15 cellular contexts compared by ENCODE assay signal in the genomic region with DNA sequence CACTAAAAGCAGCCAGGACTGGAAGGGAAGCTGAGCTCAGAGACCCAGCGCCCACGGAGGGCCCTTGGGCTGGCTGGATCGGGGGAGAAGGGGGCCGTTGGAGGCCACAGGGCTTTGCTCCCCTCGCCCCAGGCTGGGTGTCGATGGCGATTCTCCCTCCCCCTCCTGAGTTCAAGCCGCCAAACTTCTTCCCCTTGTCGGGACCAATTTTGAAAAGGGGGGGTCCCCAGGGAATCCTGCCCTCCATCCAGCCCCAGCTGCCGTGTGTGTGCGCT.
A peak's percentile ranks its signal among the peaks of the same experiment; 100 is the strongest.
DNase-seq lines count a peak whose midpoint lies in the region; ATAC-seq, FAIRE-seq and TF ChIP-seq lines count a peak whose summit lies in the region.
"Had no signal": no experiment of that assay in that cellular context is flagged by ENCODE, and none has a peak within 500 bp of the region (broad histone marks: within the 10 kb centered on the region; RNA-seq: fewer than 3 reads in every experiment).

No MANE protein-coding gene starts in this region.

- no peak for ATAC-seq in activated naive CD8-positive, alpha-beta T cell treated with anti-CD3 and anti-CD28 coated beads, Interleukin-2, amount 10 ng/mL, durations not matched to agents 7 days and 5 days (ENCODE audit: low read depth)
- no peak for ATAC-seq in activated naive CD8-positive, alpha-beta T cell treated with anti-CD3 and anti-CD28 coated beads, Interleukin-2, amount 50 U/mL, for 24 hours
- ATAC-seq in GM12878 (no peak), GM18870 (IDR thresholded peaks at IDR 0.05; ENCODE audit: unreplicated experiment) (no peak)
- no peak for ATAC-seq in activated naive CD4-positive, alpha-beta T cell treated with anti-CD3 and anti-CD28 coated beads, Interleukin-2, amount 50 U/mL, for 72 hours

- TF ChIP-seq POLR2A in GM12878 (IDR thresholded peaks at IDR 0.05; ENCODE audit: low read depth, low read length), result no peak

- H4K8ac ChIP-seq in mesenchymal stem cell (ENCODE audit: low read length), result peak overlapping the region; percentile 31

- H3K4ac ChIP-seq in mesenchymal stem cell (ENCODE audit: low read depth in 1 of 2, low read length in 2 of 2), result no peak overlapping the region

- TF ChIP-seq CTCF in GM12878 (IDR thresholded peaks at IDR 0.05 in 2 of 3, conservative IDR thresholded peaks at IDR 0.05 in 1 of 3; ENCODE audit: control insufficient read depth in 2 of 3, extremely low read depth in 1 of 3, insufficient read depth in 1 of 3, low read depth in 3 of 3, low read length in 3 of 3) (no peak), type B pancreatic cell (conservative IDR thresholded peaks at IDR 0.05) (no peak)

- peak overlapping the region; percentile 32 for H3K4me3 Mint-ChIP-seq in activated naive CD8-positive, alpha-beta T cell treated with anti-CD3 and anti-CD28 coated beads, Interleukin-2, amount 10 ng/mL, durations not matched to agents 7 days and 5 days
- no peak overlapping the region for H3K4me3 Mint-ChIP-seq in activated naive CD8-positive, alpha-beta T cell treated with anti-CD3 and anti-CD28 coated beads, Interleukin-2, amount 50 U/mL, for 24 hours
- peak overlapping the region; percentile 52 for H3K4me3 Mint-ChIP-seq in type B pancreatic cell

- H3K27ac ChIP-seq in GM12878 (ENCODE audit: control insufficient read depth, insufficient read depth) (no peak overlapping the region), mesenchymal stem cell (ENCODE audit: low read length, poor library complexity, severe bottlenecking) (no peak overlapping the region)
- H3K27ac ChIP-seq: SJSA1 had no signal

- peaks cover 2% of the 10 kb centered on the region for H3K4me1 Mint-ChIP-seq in activated naive CD8-positive, alpha-beta T cell treated with anti-CD3 and anti-CD28 coated beads, Interleukin-2, amount 10 ng/mL, durations not matched to agents 7 days and 5 days
- peaks cover 3% of the 10 kb centered on the region for H3K4me1 Mint-ChIP-seq in activated naive CD8-positive, alpha-beta T cell treated with anti-CD3 and anti-CD28 coated beads, Interleukin-2, amount 50 U/mL, for 24 hours
- no peaks in the 10 kb centered on the region for H3K4me1 Mint-ChIP-seq in type B pancreatic cell (ENCODE audit: unreplicated experiment)

- no peak overlapping the region for H2BK15ac ChIP-seq in mesenchymal stem cell (ENCODE audit: low read depth, poor library complexity, severe bottlenecking)

- DNase-seq in activated naive CD8-positive, alpha-beta T cell treated with anti-CD3 and anti-CD28 coated beads, Interleukin-2, amount 10 ng/mL, durations not matched to agents 7 days and 5 days, result no peak
- DNase-seq in activated naive CD8-positive, alpha-beta T cell treated with anti-CD3 and anti-CD28 coated beads, Interleukin-2, amount 50 U/mL, for 24 hours, result no peak
- DNase-seq in GM12878 (ENCODE audit: low read depth, low spot score), result no peak
- no peak for DNase-seq in mesenchymal stem cell
- DNase-seq in type B pancreatic cell (ENCODE audit: extremely low spot score, unreplicated experiment), result no peak
- DNase-seq in stimulated activated CD4-positive, alpha-beta T cell treated with anti-CD3 and anti-CD28 coated beads, Interleukin-1b, Interleukin-23, amount 100 ng/mL, for 48 hours, result no peak
- DNase-seq in activated naive CD4-positive, alpha-beta T cell treated with anti-CD3 and anti-CD28 coated beads, Interleukin-2, amount 50 U/mL, for 72 hours (ENCODE audit: low spot score in 2 of 2), result no peak
- DNase-seq: activated CD8-positive, alpha-beta memory T cell treated with anti-CD3 and anti-CD28 coated beads for 24 hours; NCI-H1092 treated with DMSO at 0.1 percent for 48 hours; NCI-H2171 treated with DMSO at 0.1 percent for 48 hours; NK-92 treated with Interleukin-12 subunit alpha and Interleukin-12 subunit beta, amount 100 ng/mL, for 24 hours; stimulated activated CD8-positive, alpha-beta memory T cell treated with anti-CD3 and anti-CD28 coated beads, Interleukin-4, amount 100 ng/mL, for 48 hours had no signal

- no peak overlapping the region for H3K14ac ChIP-seq in mesenchymal stem cell (ENCODE audit: low read length in 2 of 2)

- no peaks in the 10 kb centered on the region for H3K79me2 ChIP-seq in GM12878 (ENCODE audit: control insufficient read depth, insufficient read depth, low read length)

- H3K23ac ChIP-seq in mesenchymal stem cell (ENCODE audit: low read length in 2 of 2), result no peak overlapping the region

- peak overlapping the region; percentile 48 for H2AFZ ChIP-seq in GM12878 (ENCODE audit: control insufficient read depth, low read depth, low read length)
- H2AFZ ChIP-seq in mesenchymal stem cell (ENCODE audit: low read depth, low read length), result peak overlapping the region; percentile 46

- no peaks in the 10 kb centered on the region for H3K79me1 ChIP-seq in mesenchymal stem cell (replicated peaks; ENCODE audit: low read length, poor library complexity, severe bottlenecking)

- H3K18ac ChIP-seq in mesenchymal stem cell (ENCODE audit: low read depth in 1 of 2, low read length in 2 of 2), result no peak overlapping the region

- no peak overlapping the region for H2BK120ac ChIP-seq in mesenchymal stem cell (ENCODE audit: low read depth, low read length)

- no peaks in the 10 kb centered on the region for H3K9me3 Mint-ChIP-seq in activated naive CD8-positive, alpha-beta T cell treated with anti-CD3 and anti-CD28 coated beads, Interleukin-2, amount 10 ng/mL, durations not matched to agents 7 days and 5 days
- no peaks in the 10 kb centered on the region for H3K9me3 Mint-ChIP-seq in activated naive CD8-positive, alpha-beta T cell treated with anti-CD3 and anti-CD28 coated beads, Interleukin-2, amount 50 U/mL, for 24 hours
- no peaks in the 10 kb centered on the region for H3K9me3 Mint-ChIP-seq in type B pancreatic cell
- H3K9me3 Mint-ChIP-seq in activated naive CD4-positive, alpha-beta T cell treated with anti-CD3 and anti-CD28 coated beads, Interleukin-2, amount 50 U/mL, for 72 hours, result peaks cover 1 to 7% of the 10 kb centered on the region in 2 donors

- H3K27me3 ChIP-seq in GM12878 (replicated peaks in 1 of 2; ENCODE audit: control insufficient read depth in 2 of 2, insufficient read depth in 2 of 2, low read length in 1 of 2), result no peaks in the 10 kb centered on the region
- peaks cover 28 to 58% of the 10 kb centered on the region in 2 experiments for H3K27me3 ChIP-seq in mesenchymal stem cell (ENCODE audit: control insufficient read depth in 1 of 2, insufficient read depth in 1 of 2, low read length in 2 of 2)
- H3K27me3 ChIP-seq: SJSA1 had no signal

- H3K27ac Mint-ChIP-seq in activated naive CD8-positive, alpha-beta T cell treated with anti-CD3 and anti-CD28 coated beads, Interleukin-2, amount 10 ng/mL, durations not matched to agents 7 days and 5 days, result no peak overlapping the region
- no peak overlapping the region for H3K27ac Mint-ChIP-seq in activated naive CD8-positive, alpha-beta T cell treated with anti-CD3 and anti-CD28 coated beads, Interleukin-2, amount 50 U/mL, for 24 hours
- no peak overlapping the region for H3K27ac Mint-ChIP-seq in type B pancreatic cell
- H3K27ac Mint-ChIP-seq in activated naive CD4-positive, alpha-beta T cell treated with anti-CD3 and anti-CD28 coated beads, Interleukin-2, amount 50 U/mL, for 72 hours, result no peak overlapping the region

- H3K9me3 ChIP-seq in GM12878 (replicated peaks; ENCODE audit: control insufficient read depth, insufficient read depth, low read length), result no peaks in the 10 kb centered on the region; the same call in 2 of the 3 replicates
- H3K9me3 ChIP-seq in mesenchymal stem cell (ENCODE audit: control insufficient read depth, low read length), result peaks cover 5% of the 10 kb centered on the region

- in situ Hi-C loops in GM12878 (cut with MboI), result no loop called here

- TF ChIP-seq EP300 in GM12878 (IDR thresholded peaks at IDR 0.05; ENCODE audit: borderline replicate concordance in 1 of 2, control insufficient read depth in 1 of 2, low read depth in 2 of 2, low read length in 2 of 2), result no peak

- H4K91ac ChIP-seq in mesenchymal stem cell (ENCODE audit: low read length), result no peak overlapping the region

- peaks cover 3% of the 10 kb centered on the region; the same call in 1 of the 2 replicates for H3K4me1 ChIP-seq in GM12878 (ENCODE audit: control insufficient read depth, insufficient read depth, low read length)
- H3K4me1 ChIP-seq in mesenchymal stem cell (ENCODE audit: control insufficient read depth, insufficient read depth, low read depth, low read length), result peaks cover 2% of the 10 kb centered on the region
- H3K4me1 ChIP-seq: SJSA1 had no signal

- peaks cover 18% of the 10 kb centered on the region for H3K27me3 Mint-ChIP-seq in activated naive CD8-positive, alpha-beta T cell treated with anti-CD3 and anti-CD28 coated beads, Interleukin-2, amount 10 ng/mL, durations not matched to agents 7 days and 5 days
- H3K27me3 Mint-ChIP-seq in activated naive CD8-positive, alpha-beta T cell treated with anti-CD3 and anti-CD28 coated beads, Interleukin-2, amount 50 U/mL, for 24 hours, result peaks cover 44% of the 10 kb centered on the region
- H3K27me3 Mint-ChIP-seq in type B pancreatic cell, result peaks cover 8% of the 10 kb centered on the region

- H3K36me3 Mint-ChIP-seq in activated naive CD8-positive, alpha-beta T cell treated with anti-CD3 and anti-CD28 coated beads, Interleukin-2, amount 10 ng/mL, durations not matched to agents 7 days and 5 days, result no peaks in the 10 kb centered on the region
- H3K36me3 Mint-ChIP-seq in activated naive CD8-positive, alpha-beta T cell treated with anti-CD3 and anti-CD28 coated beads, Interleukin-2, amount 50 U/mL, for 24 hours (ENCODE audit: low read depth), result no peaks in the 10 kb centered on the region
- no peaks in the 10 kb centered on the region for H3K36me3 Mint-ChIP-seq in type B pancreatic cell
- peaks cover 2% of the 10 kb centered on the region in 2 donors for H3K36me3 Mint-ChIP-seq in activated naive CD4-positive, alpha-beta T cell treated with anti-CD3 and anti-CD28 coated beads, Interleukin-2, amount 50 U/mL, for 72 hours

- no TSS peak for BruUV-seq in GM12878 (replicated peaks; lab: Mats Ljungman, UMichigan)

- peak overlapping the region; percentile 55; the same call in 1 of the 2 replicates for H3K4me2 ChIP-seq in GM12878 (ENCODE audit: control insufficient read depth, insufficient read depth)
- no peak overlapping the region for H3K4me2 ChIP-seq in mesenchymal stem cell (ENCODE audit: low read length, poor library complexity, severe bottlenecking)

- H3K36me3 ChIP-seq in GM12878 (ENCODE audit: control insufficient read depth in 2 of 2, insufficient read depth in 2 of 2, low read length in 1 of 2) (no peaks in the 10 kb centered on the region), mesenchymal stem cell (ENCODE audit: control insufficient read depth in 1 of 2, insufficient read depth in 2 of 2, low read depth in 1 of 2, low read length in 2 of 2) (no peaks in the 10 kb centered on the region)
- H3K36me3 ChIP-seq: SJSA1 had no signal

- FAIRE-seq in GM12878 (lab: Jason Lieb, UNC), result no peak
- FAIRE-seq: endometrium had no signal

- no peak overlapping the region for H2BK5ac ChIP-seq in mesenchymal stem cell (ENCODE audit: low read depth, low read length, poor library complexity, severe bottlenecking)

- POLR2A ChIA-PET in activated naive CD8-positive, alpha-beta T cell treated with anti-CD3 and anti-CD28 coated beads, Interleukin-2, amount 10 ng/mL, durations not matched to agents 7 days and 5 days (lab: Charles Lee), result no interaction called here
- POLR2A ChIA-PET in GM12878 (lab: Charles Lee), result no interaction called here

- SMC1A ChIA-PET in GM12878 (lab: Charles Lee; ENCODE audit: uncharacterized antibody, unreplicated experiment), result no interaction called here

- H4K20me1 ChIP-seq in GM12878 (ENCODE audit: control insufficient read depth, insufficient read depth), result no peaks in the 10 kb centered on the region

- H3K9ac ChIP-seq in GM12878 (ENCODE audit: control insufficient read depth, insufficient read depth, low read length) (no peak overlapping the region), mesenchymal stem cell (ENCODE audit: low read length) (peak overlapping the region; percentile 15)

- no peak overlapping the region for H2BK12ac ChIP-seq in mesenchymal stem cell (ENCODE audit: low read length in 2 of 2)

- CTCF ChIA-PET in GM12878 (lab: Yijun Ruan, JAX), result interaction anchor here (0.6 to 1.4 kb wide), 2 partner anchors 10 to 309 kb away, joined by 3 to 4 read pairs; no protein-coding TSS in a partner anchor

- WGBS in GM12878 (ENCODE audit: insufficient coverage, insufficient replicate concordance, low lambda C conversion rate, missing lambda C conversion rate), result 10% methylated on average over 11 of the region's 11 CpGs
- WGBS in mesenchymal stem cell, result 17% methylated on average over 7 of the region's 11 CpGs

- H3K4me3 ChIP-seq in GM12878 (peak overlapping the region; percentile 13; the same call in 1 of the 2 replicates), mesenchymal stem cell (ENCODE audit: insufficient read depth in 1 of 2, low read depth in 1 of 2, low read length in 2 of 2) (no peak overlapping the region)
- H3K4me3 ChIP-seq: SJSA1 had no signal

- intact Hi-C loops in GM12878 (cut with micrococcal nuclease; ENCODE audit: unreplicated experiment), result no loop called here

- no peak for TF ChIP-seq RAD21 in GM12878 (IDR thresholded peaks at IDR 0.05; ENCODE audit: insufficient read depth, low read depth, low read length)

- RAD21 ChIA-PET in GM12878 (lab: Charles Lee; ENCODE audit: unreplicated experiment), result no interaction called here

- H2AK5ac ChIP-seq in mesenchymal stem cell (ENCODE audit: low read length, severe bottlenecking), result no peak overlapping the region
